ENCODE assay signal across 27 cellular contexts in genomic region chr4:151933122-151933827, GRCh38.
A peak's percentile ranks its signal among the peaks of the same experiment; 100 is the strongest.
DNase-seq lines count a peak whose midpoint lies in the region; ATAC-seq and TF ChIP-seq lines count a peak whose summit lies in the region.
"Had no signal": no experiment of that assay in that cellular context is flagged by ENCODE, and none has a peak within 500 bp of the region (broad histone marks: within the 10 kb centered on the region; RNA-seq: fewer than 3 reads in every experiment).

No MANE protein-coding gene starts in this region.

- H3K27me3 Mint-ChIP-seq in GM23338 (ENCODE audit: insufficient read depth, low read depth, poor library complexity) (no peaks in the 10 kb centered on the region), neural progenitor cell (ENCODE audit: insufficient read depth, low read depth) (no peaks in the 10 kb centered on the region)
- H3K27me3 Mint-ChIP-seq in activated T-cell treated with anti-CD3 and anti-CD28 coated beads, Interleukin-2, amount 50 U/mL, for 24 hours = no peaks in the 10 kb centered on the region
- H3K27me3 Mint-ChIP-seq: activated CD4-positive, alpha-beta T cell treated with anti-CD3 and anti-CD28 coated beads, Interleukin-2, amount 10 ng/mL, durations not matched to agents 7 days and 5 days had no signal

- H3K27ac ChIP-seq in heart left ventricle (no peak overlapping the region), GM23338 (ENCODE audit: low read depth) (no peak overlapping the region), neural progenitor cell (no peak overlapping the region)
- H3K27ac ChIP-seq: adrenal gland; BLaER1 treated with 17β-estradiol and CSF1 and Interleukin-3, amounts not matched to agents 10 nM and 100 nM; brain microvascular endothelial cell; HL-60; lower lobe of right lung; skin epidermis; VCaP had no signal

- H2AFZ ChIP-seq in GM23338 (no peak overlapping the region), neural progenitor cell (replicated peaks) (no peak overlapping the region)

- DNase-seq in heart left ventricle (peak in 4 of 5 donors; percentile 7 to 54 (median 41)), cardiac septum (ENCODE audit: low spot score) (no peak), GM23338 (ENCODE audit: low spot score) (peak; percentile 19), cerebellar cortex (ENCODE audit: low spot score) (peak; percentile 92), neural progenitor cell (ENCODE audit: low spot score) (no peak), GDM1 (lab: John Stamatoyannopoulos, UW) (no peak)
- no peak for DNase-seq in activated T-cell treated with anti-CD3 and anti-CD28 coated beads, Interleukin-2, amount 50 U/mL, for 24 hours
- no peak for DNase-seq in stimulated activated CD8-positive, alpha-beta memory T cell treated with anti-CD3 and anti-CD28 coated beads, Interleukin-4, amount 100 ng/mL, for 48 hours
- DNase-seq: activated CD4-positive, alpha-beta T cell treated with anti-CD3 and anti-CD28 coated beads, Interleukin-2, amount 10 ng/mL, durations not matched to agents 7 days and 5 days; activated naive CD4-positive, alpha-beta T cell; activated T-cell treated with anti-CD3 and anti-CD28 coated beads, Interleukin-2, amount 50 U/mL, for 48 hours; adrenal gland; brain microvascular endothelial cell; DMS53; islet precursor cell; lower lobe of right lung; mucosa of descending colon; NCI-H1436 treated with DMSO at 0.1 percent for 48 hours; NCI-H510A treated with DMSO at 0.1 percent for 48 hours; NK-92 treated with Interleukin-12 subunit alpha and Interleukin-12 subunit beta, amount 100 ng/mL, for 24 hours; SIG-M5; trophoblast cell had no signal

- H3K36me3 Mint-ChIP-seq in GM23338 (ENCODE audit: low read depth) = no peaks in the 10 kb centered on the region
- no peaks in the 10 kb centered on the region for H3K36me3 Mint-ChIP-seq in neural progenitor cell
- no peaks in the 10 kb centered on the region for H3K36me3 Mint-ChIP-seq in activated T-cell treated with anti-CD3 and anti-CD28 coated beads, Interleukin-2, amount 50 U/mL, for 24 hours (ENCODE audit: low read depth)
- H3K36me3 Mint-ChIP-seq: natural killer cell treated with Interleukin-12 subunit alpha and Interleukin-12 subunit beta and Interleukin-15 and Interleukin-18, amount 100 ng/mL, for 72 hours had no signal

- peaks cover 0 to 3% (median 0%) of the 10 kb centered on the region in 12 donors for H3K4me1 ChIP-seq in heart left ventricle
- no peaks in the 10 kb centered on the region for H3K4me1 ChIP-seq in GM23338 (ENCODE audit: insufficient read depth)
- no peaks in the 10 kb centered on the region for H3K4me1 ChIP-seq in neural progenitor cell
- H3K4me1 ChIP-seq: adrenal gland, lower lobe of right lung had no signal

- no peak overlapping the region for H3K4me2 ChIP-seq in GM23338
- H3K4me2 ChIP-seq in neural progenitor cell = no peak overlapping the region
- H3K4me2 ChIP-seq: BLaER1 treated with 17β-estradiol and CSF1 and Interleukin-3, amounts not matched to agents 10 nM and 100 nM had no signal

- no peaks in the 10 kb centered on the region for H3K9me3 ChIP-seq in heart left ventricle
- no peaks in the 10 kb centered on the region for H3K9me3 ChIP-seq in neural progenitor cell (ENCODE audit: low read depth)
- H3K9me3 ChIP-seq: adrenal gland; BLaER1 treated with 17β-estradiol and CSF1 and Interleukin-3, amounts not matched to agents 10 nM and 100 nM; lower lobe of right lung; mucosa of descending colon had no signal

- ATAC-seq in heart left ventricle = peak; percentile 19 to 75 (median 56)
- no peak for ATAC-seq in GM23338
- ATAC-seq: lower lobe of right lung; mucosa of descending colon; natural killer cell treated with Interleukin-12 subunit alpha and Interleukin-12 subunit beta and Interleukin-15 and Interleukin-18, amount 100 ng/mL, for 72 hours had no signal

- no peak overlapping the region for H3K4me3 Mint-ChIP-seq in GM23338
- no peak overlapping the region for H3K4me3 Mint-ChIP-seq in neural progenitor cell
- no peak overlapping the region for H3K4me3 Mint-ChIP-seq in activated T-cell treated with anti-CD3 and anti-CD28 coated beads, Interleukin-2, amount 50 U/mL, for 24 hours
- H3K4me3 Mint-ChIP-seq: activated CD4-positive, alpha-beta T cell treated with anti-CD3 and anti-CD28 coated beads, Interleukin-2, amount 10 ng/mL, durations not matched to agents 7 days and 5 days; natural killer cell treated with Interleukin-12 subunit alpha and Interleukin-12 subunit beta and Interleukin-15 and Interleukin-18, amount 100 ng/mL, for 72 hours had no signal

- no peaks in the 10 kb centered on the region for H3K79me2 ChIP-seq in GM23338 (replicated peaks; ENCODE audit: insufficient read depth)
- no peaks in the 10 kb centered on the region for H3K79me2 ChIP-seq in neural progenitor cell (ENCODE audit: low read depth)

- H3F3A ChIP-seq in GM23338 (replicated peaks; ENCODE audit: low read depth) = no peaks in the 10 kb centered on the region
- H3F3A ChIP-seq in neural progenitor cell (ENCODE audit: low read depth) = no peaks in the 10 kb centered on the region

- H3K9me3 Mint-ChIP-seq in GM23338 (no peaks in the 10 kb centered on the region), neural progenitor cell (no peaks in the 10 kb centered on the region)
- H3K9me3 Mint-ChIP-seq in activated T-cell treated with anti-CD3 and anti-CD28 coated beads, Interleukin-2, amount 50 U/mL, for 24 hours = no peaks in the 10 kb centered on the region
- H3K9me3 Mint-ChIP-seq: activated CD4-positive, alpha-beta T cell treated with anti-CD3 and anti-CD28 coated beads, Interleukin-2, amount 10 ng/mL, durations not matched to agents 7 days and 5 days; natural killer cell treated with Interleukin-12 subunit alpha and Interleukin-12 subunit beta and Interleukin-15 and Interleukin-18, amount 100 ng/mL, for 72 hours had no signal

- TF ChIP-seq CTCF in heart left ventricle (IDR thresholded peaks at IDR 0.05) (no peak), GM23338 (conservative IDR thresholded peaks at IDR 0.05; ENCODE audit: low read depth in 2 of 2) (peak; percentile 52 to 56), neural progenitor cell (IDR thresholded peaks at IDR 0.05) (peak; percentile 41)

- no peak overlapping the region for H3K4me3 ChIP-seq in heart left ventricle
- no peak overlapping the region for H3K4me3 ChIP-seq in GM23338
- no peak overlapping the region for H3K4me3 ChIP-seq in neural progenitor cell
- H3K4me3 ChIP-seq: adrenal gland; BLaER1 treated with 17β-estradiol and CSF1 and Interleukin-3, amounts not matched to agents 10 nM and 100 nM; lower lobe of right lung; mucosa of descending colon; skin epidermis had no signal

- H3K27ac Mint-ChIP-seq in GM23338 (no peak overlapping the region), neural progenitor cell (no peak overlapping the region)
- no peak overlapping the region for H3K27ac Mint-ChIP-seq in activated T-cell treated with anti-CD3 and anti-CD28 coated beads, Interleukin-2, amount 50 U/mL, for 24 hours
- H3K27ac Mint-ChIP-seq: activated CD4-positive, alpha-beta T cell treated with anti-CD3 and anti-CD28 coated beads, Interleukin-2, amount 10 ng/mL, durations not matched to agents 7 days and 5 days; natural killer cell treated with Interleukin-12 subunit alpha and Interleukin-12 subunit beta and Interleukin-15 and Interleukin-18, amount 100 ng/mL, for 72 hours had no signal

- no peak for TF ChIP-seq POLR2A in heart left ventricle (IDR thresholded peaks at IDR 0.05)

- H3K9me2 ChIP-seq in GM23338 (ENCODE audit: insufficient read depth) = no peaks in the 10 kb centered on the region

- H3K4me1 Mint-ChIP-seq in GM23338 (peaks cover 3% of the 10 kb centered on the region; the same call in 1 of the 3 replicates), neural progenitor cell (no peaks in the 10 kb centered on the region)
- no peaks in the 10 kb centered on the region for H3K4me1 Mint-ChIP-seq in activated T-cell treated with anti-CD3 and anti-CD28 coated beads, Interleukin-2, amount 50 U/mL, for 24 hours (ENCODE audit: low read depth)

- no peak overlapping the region for H3K9ac ChIP-seq in neural progenitor cell
- H3K9ac ChIP-seq: BLaER1 treated with 17β-estradiol and CSF1 and Interleukin-3, amounts not matched to agents 10 nM and 100 nM had no signal

- intact Hi-C loops in heart left ventricle (cut with DNase I) (loop anchor here in 2 of 10 donors (5.0 to 10.0 kb wide), 2 partner anchors 171 to 368 kb away; partner anchors contain the start of gene GATB (in 1 of the 2)), cardiac septum (cut with DNase I) (no loop called here)

- WGBS in heart left ventricle, 4 donors = 67 to 79% (median 71%) methylated on average over 13 of the region's 13 CpGs

- H3K36me3 ChIP-seq in heart left ventricle (no peaks in the 10 kb centered on the region), GM23338 (ENCODE audit: insufficient read depth) (no peaks in the 10 kb centered on the region), neural progenitor cell (no peaks in the 10 kb centered on the region)
- H3K36me3 ChIP-seq: adrenal gland; BLaER1 treated with 17β-estradiol and CSF1 and Interleukin-3, amounts not matched to agents 10 nM and 100 nM; brain microvascular endothelial cell; lower lobe of right lung had no signal

- H4K20me1 ChIP-seq in GM23338 (replicated peaks; ENCODE audit: insufficient read depth) (no peaks in the 10 kb centered on the region), neural progenitor cell (ENCODE audit: low read depth) (no peaks in the 10 kb centered on the region)
- H4K20me1 ChIP-seq: BLaER1 treated with 17β-estradiol and CSF1 and Interleukin-3, amounts not matched to agents 10 nM and 100 nM had no signal

- H3K27me3 ChIP-seq in heart left ventricle (no peaks in the 10 kb centered on the region), GM23338 (ENCODE audit: insufficient read depth) (no peaks in the 10 kb centered on the region), neural progenitor cell (no peaks in the 10 kb centered on the region)
- H3K27me3 ChIP-seq: adrenal gland; BLaER1 treated with 17β-estradiol and CSF1 and Interleukin-3, amounts not matched to agents 10 nM and 100 nM; brain microvascular endothelial cell had no signal

TF ChIP-seq in GM23338, 12 proteins besides CTCF, POLR2A, EP300 and RAD21 (continues in another document):
- no peak for TF ChIP-seq ZNF114 (CRISPR knock-in tag; IDR thresholded peaks at IDR 0.05)
- TF ChIP-seq EZH2 (IDR thresholded peaks at IDR 0.05; ENCODE audit: low read depth, unreplicated experiment) = no peak
- no peak for TF ChIP-seq JUNB (IDR thresholded peaks at IDR 0.05; ENCODE audit: unreplicated experiment)
- TF ChIP-seq STAT1 (IDR thresholded peaks at IDR 0.05; ENCODE audit: unreplicated experiment) = no peak

Comparison
In these comparisons a context has a peak if more than half of its experiments do, and no peak if none do; other contexts are left out.
1. DNase-seq: peak in heart left ventricle (4 of 5), GM23338 (single experiment) and cerebellar cortex (single experiment); none in cardiac septum (single experiment), neural progenitor cell (single experiment), activated T-cell treated with anti-CD3 and anti-CD28 coated beads, Interleukin-2, amount 50 U/mL, for 24 hours (single experiment), stimulated activated CD8-positive, alpha-beta memory T cell treated with anti-CD3 and anti-CD28 coated beads, Interleukin-4, amount 100 ng/mL, for 48 hours (single experiment) and GDM1 (single experiment).
2. CTCF ChIP-seq: peak in GM23338 (2 of 2) and neural progenitor cell (single experiment); none in heart left ventricle (0 of 12).